8 cellular contexts compared by ENCODE assay signal in genomic region chr14:99480856-99481744, GRCh38. TPM values are rescaled to one million over a fixed set of nuclear protein-coding genes. Genes with fewer than 3 reads are reported as not detected.
DNase-seq lines count a peak whose midpoint lies in the region; ATAC-seq lines count a peak whose summit lies in the region.

Gene CCNK (plus strand): TSS chr14:99481409. CDS start chr14:99492678, 11,269 bp downstream.
Gene SETD3 (minus strand): TSS chr14:99480859. CDS start chr14:99465805, 15,054 bp downstream.

- H3K9ac ChIP-seq in BLaER1 treated with 17β-estradiol and CSF1 and Interleukin-3, amounts not matched to agents 10 nM and 100 nM, result peak within 1 kb of the TSS; percentile 92 to 98 (median 95)

- H3K4me1 ChIP-seq in BLaER1 treated with 17β-estradiol and CSF1 and Interleukin-3, amounts not matched to agents 10 nM and 100 nM, result peaks cover 43 to 76% (median 57%) of the 10 kb centered on the region in 10 experiments

- peaks cover 72 to 93% (median 85%) of the 10 kb centered on the region in 11 experiments for H4K20me1 ChIP-seq in BLaER1 treated with 17β-estradiol and CSF1 and Interleukin-3, amounts not matched to agents 10 nM and 100 nM

- peak; percentile 81 for ATAC-seq in GM19351 (IDR thresholded peaks at IDR 0.05; ENCODE audit: unreplicated experiment)
- ATAC-seq in HG03521 (IDR thresholded peaks at IDR 0.05; ENCODE audit: unreplicated experiment), result peak; percentile 84
- ATAC-seq in left colon, result peak; percentile 86

- H3K4me2 ChIP-seq in BLaER1 treated with 17β-estradiol and CSF1 and Interleukin-3, amounts not matched to agents 10 nM and 100 nM, result peak within 1 kb of the TSS; percentile 87 to 99 (median 96)

- H3K9me3 ChIP-seq in BLaER1 treated with 17β-estradiol and CSF1 and Interleukin-3, amounts not matched to agents 10 nM and 100 nM (replicated peaks in 1 of 11), result no peaks in the 10 kb centered on the region

- no peaks in the 10 kb centered on the region for H3K27me3 ChIP-seq in BLaER1 treated with 17β-estradiol and CSF1 and Interleukin-3, amounts not matched to agents 10 nM and 100 nM

- peaks cover 0 to 8% (median 0%) of the 10 kb centered on the region in 11 experiments; a peak in 2 of 22 replicates for H3K36me3 ChIP-seq in BLaER1 treated with 17β-estradiol and CSF1 and Interleukin-3, amounts not matched to agents 10 nM and 100 nM

- intact Hi-C loops in left colon (cut with DNase I, micrococcal nuclease), result no loop called here

- peak; percentile 100 for DNase-seq in NCI-H748 (lab: John Stamatoyannopoulos, UW; ENCODE audit: unreplicated experiment)
- DNase-seq in activated CD4-positive, alpha-beta T cell treated with anti-CD3 and anti-CD28 coated beads, Interleukin-2, amount 50 U/mL, for 1 hour, result peak; percentile 100
- DNase-seq in cortex of kidney (lab: John Stamatoyannopoulos, UW), result peak; percentile 87
- peak; percentile 100 for DNase-seq in left colon
- DNase-seq in stimulated activated CD4-positive, alpha-beta T cell treated with anti-CD3 and anti-CD28 coated beads, Interleukin-1b, Interleukin-23, amount 100 ng/mL, for 48 hours, result peak; percentile 100

- H3K27ac ChIP-seq in BLaER1 treated with 17β-estradiol and CSF1 and Interleukin-3, amounts not matched to agents 10 nM and 100 nM, result peak within 1 kb of the TSS; percentile 90 to 97 (median 94)

- H3K4me3 ChIP-seq in BLaER1 treated with 17β-estradiol and CSF1 and Interleukin-3, amounts not matched to agents 10 nM and 100 nM, result peak within 1 kb of the TSS; percentile 89 to 98 (median 95)

RNA-seq across cellular contexts. Expression of gene CCNK, which starts in this region (rescaled TPM):
- total RNA-seq in left colon, result 10 to 100 TPM; 53.2 to 58.5 TPM

RNA-seq across cellular contexts. Expression of gene SETD3, which starts in this region (rescaled TPM):
- total RNA-seq in left colon, result 10 to 100 TPM; 61.5 to 66.8 TPM

Comparison
In these comparisons a context has a peak if more than half of its experiments do, and no peak if none do; other contexts are left out.
1. Peak in every context shown above with its lines: DNase-seq, ATAC-seq, H3K4me3 ChIP-seq and H3K27ac ChIP-seq.